In the genomic region with DNA sequence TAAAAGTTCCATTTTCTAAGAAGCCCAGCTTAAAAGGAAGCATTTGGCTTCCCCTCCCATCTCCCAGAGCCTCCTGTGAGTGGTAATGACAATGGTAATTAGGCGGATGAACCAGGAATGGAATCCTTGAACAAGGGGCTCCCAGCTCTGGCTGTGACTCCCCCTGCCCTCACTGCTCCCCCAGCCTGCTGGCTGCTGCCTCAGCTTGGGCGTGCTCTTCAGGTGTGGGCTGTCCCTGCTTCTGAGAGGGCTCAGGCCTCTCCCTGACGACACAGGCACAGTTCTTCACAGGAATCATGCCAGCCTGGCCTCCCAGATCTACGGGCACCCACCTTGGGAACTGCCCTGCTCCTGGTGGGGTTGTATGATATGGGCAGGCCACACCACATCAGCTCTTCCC, we compare ENCODE assay signal across 26 cellular contexts.
"Had no signal": no experiment of that assay in that cellular context is flagged by ENCODE, and none has a peak within 500 bp of the region (broad histone marks: within the 10 kb centered on the region; RNA-seq: fewer than 3 reads in every experiment).

No MANE protein-coding gene starts in this region.

- H3K4me1 ChIP-seq: ascending aorta had no signal

- DNase-seq: activated B cell treated with CpG ODN at 0.5 μM for 24 hours; activated CD4-positive, alpha-beta T cell treated with anti-CD3 and anti-CD28 coated beads for 1 hour; activated CD4-positive, alpha-beta T cell treated with anti-CD3 and anti-CD28 coated beads, Interleukin-2, amount 10 ng/mL, durations not matched to agents 24 days and 14 days; activated CD4-positive, alpha-beta T cell treated with anti-CD3 and anti-CD28 coated beads, Interleukin-2, amount 50 U/mL, for 48 hours; activated effector memory CD4-positive, alpha-beta T cell treated with anti-CD3 and anti-CD28 coated beads, Interleukin-2, amount 50 U/mL, for 16 hours; activated naive CD4-positive, alpha-beta T cell treated with Interleukin-2 at 50 U/mL for 16 hours; activated naive CD8-positive, alpha-beta T cell treated with anti-CD3 and anti-CD28 coated beads, Interleukin-2, amount 50 U/mL, for 24 hours; activated T-cell treated with anti-CD3 and anti-CD28 coated beads, Interleukin-2, amount 50 U/mL, for 4 hours; amniotic stem cell; body of pancreas; Karpas-422; MM.1S; NCI-H1105 treated with DMSO at 0.1 percent for 48 hours; NCI-H1436 treated with DMSO at 0.1 percent for 48 hours; NCI-H1930; NCI-H345; NCI-H510A; NCI-H526 treated with DMSO at 0.1 percent for 48 hours; NCI-H82; T-cell; T-helper 2 cell; T1000 had no signal

- H3K36me3 Mint-ChIP-seq: T-cell had no signal

- H3K4me3 ChIP-seq: ascending aorta, body of pancreas, K562, SK-N-MC had no signal

- H3K4me1 Mint-ChIP-seq: activated B cell treated with CpG ODN at 0.5 μM for 24 hours, T-cell had no signal

- H3K9me3 ChIP-seq: ascending aorta, body of pancreas had no signal

- H3K4me3 Mint-ChIP-seq: activated B cell treated with CpG ODN at 0.5 μM for 24 hours; activated CD4-positive, alpha-beta T cell treated with anti-CD3 and anti-CD28 coated beads, Interleukin-2, amount 10 ng/mL, durations not matched to agents 24 days and 14 days; activated naive CD8-positive, alpha-beta T cell treated with anti-CD3 and anti-CD28 coated beads, Interleukin-2, amount 50 U/mL, for 24 hours; activated T-cell treated with anti-CD3 and anti-CD28 coated beads, Interleukin-2, amount 50 U/mL, for 4 hours; T-cell had no signal

- H3K9me3 Mint-ChIP-seq: activated B cell treated with CpG ODN at 0.5 μM for 24 hours; activated CD4-positive, alpha-beta T cell treated with anti-CD3 and anti-CD28 coated beads, Interleukin-2, amount 10 ng/mL, durations not matched to agents 24 days and 14 days; activated naive CD4-positive, alpha-beta T cell treated with anti-CD3 and anti-CD28 coated beads, Interleukin-2, amount 50 U/mL, for 72 hours; activated naive CD8-positive, alpha-beta T cell treated with anti-CD3 and anti-CD28 coated beads, Interleukin-2, amount 50 U/mL, for 24 hours; activated T-cell treated with anti-CD3 and anti-CD28 coated beads, Interleukin-2, amount 50 U/mL, for 4 hours; T-cell had no signal

- ATAC-seq: activated naive CD4-positive, alpha-beta T cell treated with anti-CD3 and anti-CD28 coated beads, Interleukin-2, amount 50 U/mL, for 72 hours; activated naive CD8-positive, alpha-beta T cell treated with anti-CD3 and anti-CD28 coated beads, Interleukin-2, amount 50 U/mL, for 24 hours; activated T-cell treated with anti-CD3 and anti-CD28 coated beads, Interleukin-2, amount 50 U/mL, for 4 hours; body of pancreas; K562 had no signal

- H3K27me3 Mint-ChIP-seq: activated CD4-positive, alpha-beta T cell treated with anti-CD3 and anti-CD28 coated beads, Interleukin-2, amount 10 ng/mL, durations not matched to agents 24 days and 14 days had no signal

- H3K27me3 ChIP-seq: ascending aorta, body of pancreas had no signal

- H3K27ac Mint-ChIP-seq: activated B cell treated with CpG ODN at 0.5 μM for 24 hours; activated CD4-positive, alpha-beta T cell treated with anti-CD3 and anti-CD28 coated beads, Interleukin-2, amount 10 ng/mL, durations not matched to agents 24 days and 14 days; activated naive CD8-positive, alpha-beta T cell treated with anti-CD3 and anti-CD28 coated beads, Interleukin-2, amount 50 U/mL, for 24 hours; T-cell had no signal

- H3K27ac ChIP-seq: ascending aorta, body of pancreas, SK-N-MC had no signal
